ENCODE assay signal across 1 cellular context in genomic region chr1:115727706-115728249, GRCh38.
TF ChIP-seq lines count a peak whose summit lies in the region.

No MANE protein-coding gene starts in this region.

TF ChIP-seq in HepG2, 621 proteins besides CTCF, POLR2A, EP300 and RAD21 (continued from another document and continues in another):
- TF ChIP-seq ZNF142 (CRISPR knock-in tag; IDR thresholded peaks at IDR 0.05) (no peak), KAT8 (CRISPR knock-in tag; IDR thresholded peaks at IDR 0.05) (peak; percentile 27; the same call in 1 of the 2 replicates), SAP130 (CRISPR knock-in tag; IDR thresholded peaks at IDR 0.05; ENCODE audit: low read depth) (peak; percentile 63; the same call in 1 of the 2 replicates), ZNF746 (CRISPR knock-in tag; IDR thresholded peaks at IDR 0.05) (no peak), XRCC5 (optimal IDR thresholded peaks at IDR 0.05; ENCODE audit: low read length) (peak; percentile 20), MAFK (conservative IDR thresholded peaks at IDR 0.05 in 1 of 2, IDR thresholded peaks at IDR 0.05 in 1 of 2; ENCODE audit: low read length in 2 of 2) (peak in 1 of 2 experiments; percentile 2; a peak in 1 of 4 replicates), ZNF430 (CRISPR knock-in tag; IDR thresholded peaks at IDR 0.05) (no peak), SALL1 (CRISPR knock-in tag; IDR thresholded peaks at IDR 0.05) (peak; percentile 44; the same call in 1 of the 2 replicates), IRF2 (CRISPR knock-in tag; IDR thresholded peaks at IDR 0.05) (peak; percentile 20; the same call in 1 of the 2 replicates), NR2C2 (CRISPR knock-in tag; IDR thresholded peaks at IDR 0.05; ENCODE audit: borderline replicate concordance) (peak; percentile 58; the same call in 1 of the 2 replicates), KDM1A (CRISPR knock-in tag; IDR thresholded peaks at IDR 0.05) (0 out of 2 replicates have a peak, but pooled peaks have one; percentile 21), SOX5 (CRISPR knock-in tag; IDR thresholded peaks at IDR 0.05; ENCODE audit: borderline replicate concordance) (peak; percentile 30; the same call in 1 of the 2 replicates), ATF4 (CRISPR knock-in tag; IDR thresholded peaks at IDR 0.05) (peak in 1 of 2 experiments; percentile 83; a peak in 2 of 4 replicates), FOXP1 (IDR thresholded peaks at IDR 0.05) (no peak), FOXP1 (CRISPR knock-in tag; IDR thresholded peaks at IDR 0.05) (0 out of 2 replicates have a peak, but pooled peaks have one; percentile 25), MXI1 (IDR thresholded peaks at IDR 0.05; ENCODE audit: borderline replicate concordance, low read depth, low read length) (peak; percentile 34; the same call in 1 of the 3 replicates), U2AF1 (optimal IDR thresholded peaks at IDR 0.05; ENCODE audit: low read depth, low read length) (no peak), RFX1 (IDR thresholded peaks at IDR 0.05) (0 out of 2 replicates have a peak, but pooled peaks have one; percentile 9), JUNB (CRISPR knock-in tag; IDR thresholded peaks at IDR 0.05; ENCODE audit: borderline replicate concordance) (no peak), BHLHE40 (IDR thresholded peaks at IDR 0.05; ENCODE audit: low read length) (0 out of 2 replicates have a peak, but pooled peaks have one; percentile 27), NCOA2 (CRISPR knock-in tag; IDR thresholded peaks at IDR 0.05) (peak; percentile 56; the same call in 1 of the 2 replicates), PAXIP1 (CRISPR knock-in tag; conservative IDR thresholded peaks at IDR 0.05) (peak; percentile 34; the same call in 1 of the 2 replicates), IKZF5 (CRISPR knock-in tag; IDR thresholded peaks at IDR 0.05) (0 out of 2 replicates have a peak, but pooled peaks have one; percentile 28), ZNF281 (CRISPR knock-in tag; IDR thresholded peaks at IDR 0.05; ENCODE audit: borderline replicate concordance) (peak; percentile 34; the same call in 1 of the 2 replicates), FOXO4 (CRISPR knock-in tag; conservative IDR thresholded peaks at IDR 0.05) (no peak), RXRA (CRISPR knock-in tag; IDR thresholded peaks at IDR 0.05) (peak; percentile 36; the same call in 1 of the 2 replicates), ATF7 (IDR thresholded peaks at IDR 0.05) (peak; percentile 43; the same call in 1 of the 2 replicates), ATF7 (CRISPR knock-in tag; IDR thresholded peaks at IDR 0.05) (peak; percentile 78; the same call in 1 of the 2 replicates), ZBTB1 (CRISPR knock-in tag; IDR thresholded peaks at IDR 0.05; ENCODE audit: borderline replicate concordance) (no peak), ZNF501 (CRISPR knock-in tag; IDR thresholded peaks at IDR 0.05) (no peak), ZGPAT (CRISPR knock-in tag; IDR thresholded peaks at IDR 0.05) (peak; percentile 43; the same call in 1 of the 2 replicates), CEBPB (IDR thresholded peaks at IDR 0.05; ENCODE audit: borderline replicate concordance, low read depth, low read length) (peak; percentile 95), CEBPG (CRISPR knock-in tag; IDR thresholded peaks at IDR 0.05) (peak; percentile 91), HDAC1 (CRISPR knock-in tag; IDR thresholded peaks at IDR 0.05) (peak; percentile 38; the same call in 1 of the 2 replicates), SRSF1 (optimal IDR thresholded peaks at IDR 0.05; ENCODE audit: low read depth, low read length) (no peak), GATAD2A (CRISPR knock-in tag; IDR thresholded peaks at IDR 0.05) (peak; percentile 73), RXRB (CRISPR knock-in tag; IDR thresholded peaks at IDR 0.05; ENCODE audit: borderline replicate concordance) (peak; percentile 56; the same call in 1 of the 2 replicates), FOSL2 (CRISPR knock-in tag; IDR thresholded peaks at IDR 0.05) (peak; percentile 85), NR2F6 (IDR thresholded peaks at IDR 0.05) (peak; percentile 54), NR2F6 (CRISPR knock-in tag; IDR thresholded peaks at IDR 0.05) (peak; percentile 50; the same call in 1 of the 2 replicates), ZNF331 (CRISPR knock-in tag; IDR thresholded peaks at IDR 0.05) (peak; percentile 64; the same call in 1 of the 2 replicates), NR2F1 (CRISPR knock-in tag; IDR thresholded peaks at IDR 0.05) (0 out of 4 replicates have a peak, but pooled peaks of 1 of the 2 experiments have one; percentile 45), ZSCAN12 (CRISPR knock-in tag; IDR thresholded peaks at IDR 0.05) (no peak), ZBTB26 (CRISPR knock-in tag; IDR thresholded peaks at IDR 0.05; ENCODE audit: borderline replicate concordance) (0 out of 2 replicates have a peak, but pooled peaks have one; percentile 52), ATF3 (CRISPR knock-in tag; IDR thresholded peaks at IDR 0.05) (peak; percentile 55)
